ENCODE assay signal across 28 cellular contexts in the genomic region with DNA sequence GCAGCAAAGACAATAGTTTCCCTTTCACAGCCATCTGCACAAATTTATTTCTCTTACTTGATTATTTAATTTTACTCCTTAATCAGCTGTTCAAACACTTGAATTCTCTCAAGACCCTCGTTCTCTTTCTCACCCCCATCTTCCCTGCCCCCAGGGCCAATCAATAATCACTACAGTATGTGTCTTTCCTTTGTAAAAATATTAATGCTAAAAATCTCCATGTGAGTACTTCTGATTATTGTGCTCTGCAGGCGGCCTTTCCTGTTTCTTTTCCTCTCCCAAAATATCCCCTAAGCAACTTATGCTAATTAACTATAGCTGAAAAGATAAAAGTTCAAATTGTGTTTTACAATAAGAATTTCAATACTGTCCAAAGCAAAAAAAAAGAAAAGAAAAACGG.
A peak's percentile ranks its signal among the peaks of the same experiment; 100 is the strongest.
DNase-seq lines count a peak whose midpoint lies in the region; ATAC-seq and TF ChIP-seq lines count a peak whose summit lies in the region.
"Had no signal": no experiment of that assay in that cellular context is flagged by ENCODE, and none has a peak within 500 bp of the region (broad histone marks: within the 10 kb centered on the region; RNA-seq: fewer than 3 reads in every experiment).

No MANE protein-coding gene starts in this region.

- H3K4me3 Mint-ChIP-seq in H9 (no peak overlapping the region; a peak in 1 of 5 replicates), WTC11 (peak overlapping the region; percentile 16)
- H3K4me3 Mint-ChIP-seq: activated CD4-positive, alpha-beta T cell treated with anti-CD3 and anti-CD28 coated beads, Interleukin-2, amount 10 ng/mL, durations not matched to agents 24 days and 14 days; activated naive CD8-positive, alpha-beta T cell; naive B cell had no signal

- H4K91ac ChIP-seq in H9 (ENCODE audit: insufficient read length, low read depth, low read length): no peak overlapping the region

- H3K27me3 Mint-ChIP-seq in H9 (ENCODE audit: low read depth): no peaks in the 10 kb centered on the region
- H3K27me3 Mint-ChIP-seq in WTC11 (ENCODE audit: low read depth): no peaks in the 10 kb centered on the region
- H3K27me3 Mint-ChIP-seq: activated CD4-positive, alpha-beta T cell treated with anti-CD3 and anti-CD28 coated beads, Interleukin-2, amount 10 ng/mL, durations not matched to agents 24 days and 14 days; naive B cell had no signal

- H3K14ac ChIP-seq in H9 (ENCODE audit: insufficient read depth, low read length): no peak overlapping the region

- H3K23me2 ChIP-seq in H9 (ENCODE audit: insufficient read length, low read depth, low read length, poor library complexity, severe bottlenecking): no peaks in the 10 kb centered on the region

- H2BK20ac ChIP-seq in H9 (ENCODE audit: low read depth, low read length, poor library complexity, severe bottlenecking): no peak overlapping the region

- H3K9ac ChIP-seq in H9 (ENCODE audit: extremely low read depth, insufficient read length, low read length): no peak overlapping the region
- H3K9ac ChIP-seq: BLaER1 had no signal

- H3K4ac ChIP-seq in H9 (ENCODE audit: low read depth, low read length): no peak overlapping the region

- H3K9me3 Mint-ChIP-seq in H9: peaks cover 5% of the 10 kb centered on the region in 2 experiments
- H3K9me3 Mint-ChIP-seq in WTC11: peaks cover 4% of the 10 kb centered on the region

- TF ChIP-seq CTCF in H9 (conservative IDR thresholded peaks at IDR 0.05) (no peak), WTC11 (IDR thresholded peaks at IDR 0.05) (no peak)

- H3K79me2 ChIP-seq in H9 (ENCODE audit: insufficient read depth, low read length): no peaks in the 10 kb centered on the region

- no peak overlapping the region for H2AFZ ChIP-seq in H9 (ENCODE audit: low read length)

- DNase-seq in H9 (no peak), NCI-H1930 (lab: John Stamatoyannopoulos, UW) (peak; percentile 9 to 44), WTC11 (ENCODE audit: low spot score) (no peak), GM19238 (ENCODE audit: insufficient read length, low spot score) (no peak)
- DNase-seq: activated CD4-positive, alpha-beta T cell treated with anti-CD3 and anti-CD28 coated beads, Interleukin-2, amount 10 ng/mL, durations not matched to agents 24 days and 14 days; activated CD8-positive, alpha-beta memory T cell treated with anti-CD3 and anti-CD28 coated beads for 24 hours; activated effector memory CD4-positive, alpha-beta T cell treated with anti-CD3 and anti-CD28 coated beads, Interleukin-2, amount 50 U/mL, for 16 hours; activated T-cell treated with anti-CD3 and anti-CD28 coated beads, Interleukin-2, amount 50 U/mL, for 1 hour; DMS79 treated with DMSO at 0.1 percent for 48 hours; GF-D8; kidney glomerular epithelial cell; midbrain; naive B cell; NCI-H526; occipital lobe; psoas muscle; SIG-M5; sigmoid colon; stimulated activated CD4-positive, alpha-beta T cell treated with anti-CD3 and anti-CD28 coated beads, Interleukin-4, amount 100 ng/mL, for 1 hour; stomach; T-helper 9 cell had no signal

- H3K4me1 Mint-ChIP-seq in H9: peaks cover 16 to 22% of the 10 kb centered on the region in 2 experiments
- peaks cover 32% of the 10 kb centered on the region for H3K4me1 Mint-ChIP-seq in WTC11

- no peaks in the 10 kb centered on the region for H4K20me1 ChIP-seq in H9 (ENCODE audit: control insufficient read depth, insufficient read depth, insufficient read length)
- H4K20me1 ChIP-seq: BLaER1 had no signal

- H3K4me2 ChIP-seq in H9 (ENCODE audit: insufficient read depth, insufficient read length, low read length): peak overlapping the region; percentile 16
- H3K4me2 ChIP-seq: BLaER1 had no signal

- WGBS in H9 (ENCODE audit: extremely low coverage, insufficient read length, low lambda C conversion rate): no CpG with 5 or more reads among the region's 3 CpGs

- H3K23ac ChIP-seq in H9 (ENCODE audit: insufficient read length, low read depth, low read length): no peak overlapping the region

- no peak overlapping the region for H3K27ac ChIP-seq in H9 (ENCODE audit: insufficient read length, low read depth, low read length)
- H3K27ac ChIP-seq: BLaER1, psoas muscle, sigmoid colon, stomach, vagina, VCaP had no signal

- H3K9me3 ChIP-seq in H9 (ENCODE audit: control insufficient read depth, low read depth, low read length): no peaks in the 10 kb centered on the region
- H3K9me3 ChIP-seq: BLaER1, psoas muscle, sigmoid colon, stomach, vagina had no signal

- peaks cover 3% of the 10 kb centered on the region; the same call in 1 of the 2 replicates for H3K4me1 ChIP-seq in H9 (ENCODE audit: insufficient read depth, low read length)
- H3K4me1 ChIP-seq: BLaER1, psoas muscle, stomach, vagina had no signal

- H3K27ac Mint-ChIP-seq in H9 (peak overlapping the region in 2 of 3 experiments; percentile 46 to 72; a peak in 4 of 7 replicates), WTC11 (peak overlapping the region; percentile 88; the same call in 1 of the 2 replicates)
- H3K27ac Mint-ChIP-seq: activated CD4-positive, alpha-beta T cell treated with anti-CD3 and anti-CD28 coated beads, Interleukin-2, amount 10 ng/mL, durations not matched to agents 24 days and 14 days; activated naive CD8-positive, alpha-beta T cell; naive B cell had no signal

- H3T11ph ChIP-seq in H9 (ENCODE audit: low read length): no peak overlapping the region

- no peak overlapping the region for H2AK5ac ChIP-seq in H9 (ENCODE audit: insufficient read length, low read length)

- CTCF ChIA-PET in WTC11 (lab: Charles Lee): no interaction called here

- H2BK15ac ChIP-seq in H9 (ENCODE audit: low read depth, low read length): no peak overlapping the region

- H3K79me1 ChIP-seq in H9 (ENCODE audit: insufficient read depth, low read depth, low read length, poor library complexity, severe bottlenecking): no peaks in the 10 kb centered on the region

- no peak overlapping the region for H2BK5ac ChIP-seq in H9 (ENCODE audit: insufficient read length, low read length)

- no peak overlapping the region for H4K5ac ChIP-seq in H9 (ENCODE audit: insufficient read length, low read depth, low read length)

- H2BK120ac ChIP-seq in H9 (ENCODE audit: low read depth, low read length, poor library complexity, severe bottlenecking): no peak overlapping the region

- H3K56ac ChIP-seq in H9 (ENCODE audit: insufficient read length, low read depth, low read length): no peak overlapping the region

- no peak overlapping the region for H3K18ac ChIP-seq in H9 (ENCODE audit: insufficient read length, low read depth, low read length)

- H2BK12ac ChIP-seq in H9 (ENCODE audit: insufficient read length, low read depth, low read length): no peak overlapping the region

- no peak overlapping the region for H4K8ac ChIP-seq in H9 (replicated peaks; ENCODE audit: insufficient read length, low read depth, low read length)

- H3K36me3 Mint-ChIP-seq in H9 (ENCODE audit: insufficient read depth in 1 of 3, low read depth in 3 of 3): peaks cover 3 to 10% (median 3%) of the 10 kb centered on the region in 3 experiments; a peak in 6 of 7 replicates
- H3K36me3 Mint-ChIP-seq in WTC11: peaks cover 3% of the 10 kb centered on the region
- H3K36me3 Mint-ChIP-seq: activated naive CD8-positive, alpha-beta T cell; naive B cell had no signal

- no peak for ATAC-seq in WTC11
- no peak for ATAC-seq in GM18870 (IDR thresholded peaks at IDR 0.05; ENCODE audit: unreplicated experiment)
- ATAC-seq in GM18858 (IDR thresholded peaks at IDR 0.05; ENCODE audit: unreplicated experiment): no peak
- ATAC-seq in GM18907 (IDR thresholded peaks at IDR 0.05; ENCODE audit: unreplicated experiment): no peak
- ATAC-seq: psoas muscle had no signal

- POLR2A ChIA-PET in WTC11 (lab: Charles Lee): interaction anchor here (0.6 kb wide), 1 partner anchor 37 kb away, joined by 6 read pairs; no protein-coding TSS in a partner anchor

- H3K27me3 ChIP-seq in H9 (ENCODE audit: insufficient read depth, low read length): no peaks in the 10 kb centered on the region
- H3K27me3 ChIP-seq: BLaER1, sigmoid colon, stomach, vagina had no signal

TF ChIP-seq in WTC11, 78 proteins besides CTCF, POLR2A, EP300 and RAD21 (continues in another document):
- TF ChIP-seq PRDM15 (CRISPR knock-in tag; IDR thresholded peaks at IDR 0.05) (no peak), ZNF396 (CRISPR knock-in tag; IDR thresholded peaks at IDR 0.05; ENCODE audit: borderline replicate concordance) (no peak), SOX15 (CRISPR knock-in tag; IDR thresholded peaks at IDR 0.05) (no peak)

Comparison
In these comparisons a context has a peak if more than half of its experiments do, and no peak if none do; other contexts are left out.
1. DNase-seq: peak in NCI-H1930 (2 of 2); none in H9 (single experiment), WTC11 (single experiment) and GM19238 (single experiment).